Comparison of ENCODE assay signal across 2 cellular contexts in genomic region chr3:14812196-14812785, GRCh38.
TF ChIP-seq lines count a peak whose summit lies in the region.

No MANE protein-coding gene starts in this region.

TF ChIP-seq in GM23338, 12 proteins besides CTCF, POLR2A, EP300 and RAD21:
- TF ChIP-seq CREB1 (CRISPR knock-in tag; IDR thresholded peaks at IDR 0.05; ENCODE audit: low read depth) (no peak), POLR2AphosphoS5 (IDR thresholded peaks at IDR 0.05; ENCODE audit: low read depth) (no peak), STAT1 (IDR thresholded peaks at IDR 0.05; ENCODE audit: unreplicated experiment) (no peak), ZNF331 (CRISPR knock-in tag; IDR thresholded peaks at IDR 0.05; ENCODE audit: low read depth) (no peak), EZH2 (IDR thresholded peaks at IDR 0.05; ENCODE audit: low read depth, unreplicated experiment) (no peak), ZNF462 (CRISPR knock-in tag; IDR thresholded peaks at IDR 0.05) (no peak)

TF ChIP-seq in H1, 55 proteins besides CTCF, POLR2A, EP300 and RAD21:
- no peak for TF ChIP-seq BACH1 (IDR thresholded peaks at IDR 0.05; ENCODE audit: low read length)
- no peak for TF ChIP-seq POLR2AphosphoS5 (IDR thresholded peaks at IDR 0.05; ENCODE audit: low read depth, low read length)
- TF ChIP-seq USF2 (IDR thresholded peaks at IDR 0.05; ENCODE audit: low read length): no peak
- TF ChIP-seq EGR1 (IDR thresholded peaks at IDR 0.05; ENCODE audit: borderline replicate concordance, low read depth, low read length): no peak
